In genomic region chr10:98303569-98303968, GRCh38 we compare ENCODE assay signal across 22 cellular contexts. TPM values are rescaled to one million over a fixed set of nuclear protein-coding genes. Genes with fewer than 3 reads are reported as not detected.
A peak's percentile ranks its signal among the peaks of the same experiment; 100 is the strongest.
DNase-seq lines count a peak whose midpoint lies in the region; ATAC-seq, FAIRE-seq and TF ChIP-seq lines count a peak whose summit lies in the region.
"Had no signal": no experiment of that assay in that cellular context is flagged by ENCODE, and none has a peak within 500 bp of the region (broad histone marks: within the 10 kb centered on the region; RNA-seq: fewer than 3 reads in every experiment).

No MANE protein-coding gene starts in this region.

- H2AFZ ChIP-seq in GM23338 = no peak overlapping the region

- H3K4me1 Mint-ChIP-seq in GM23338 (peaks cover 2% of the 10 kb centered on the region; the same call in 2 of the 3 replicates), endodermal cell (peaks cover 28% of the 10 kb centered on the region), Caco-2 (ENCODE audit: low read depth, unreplicated experiment) (no peaks in the 10 kb centered on the region)
- H3K4me1 Mint-ChIP-seq: B cell; CD4-positive, CD25-positive, alpha-beta regulatory T cell had no signal

- TF ChIP-seq CTCF in GM23338 (conservative IDR thresholded peaks at IDR 0.05; ENCODE audit: low read depth in 2 of 2) (no peak), HEK293 (tag by site-specific recombination; IDR thresholded peaks at IDR 0.05) (no peak), endodermal cell (conservative IDR thresholded peaks at IDR 0.05) (no peak), lung (IDR thresholded peaks at IDR 0.05; ENCODE audit: control extremely low read depth, extremely low read depth) (no peak), Caco-2 (IDR thresholded peaks at IDR 0.05; ENCODE audit: insufficient read depth in 1 of 2, low read depth in 1 of 2, low read length in 1 of 2, severe bottlenecking in 1 of 2, unreplicated experiment in 1 of 2) (no peak)

- intact Hi-C loops in Caco-2 (cut with micrococcal nuclease; ENCODE audit: unreplicated experiment) = no loop called here

- H3K36me3 Mint-ChIP-seq in GM23338 (ENCODE audit: low read depth) = no peaks in the 10 kb centered on the region
- H3K36me3 Mint-ChIP-seq in endodermal cell (ENCODE audit: low read depth) = no peaks in the 10 kb centered on the region
- H3K36me3 Mint-ChIP-seq in Caco-2 (ENCODE audit: insufficient read depth, unreplicated experiment) = no peaks in the 10 kb centered on the region
- H3K36me3 Mint-ChIP-seq: CD4-positive, CD25-positive, alpha-beta regulatory T cell; CD8-positive, alpha-beta T cell had no signal

- H3K27ac Mint-ChIP-seq in GM23338 (no peak overlapping the region; the same call in 1 of the 2 replicates), endodermal cell (no peak overlapping the region), Caco-2 (ENCODE audit: unreplicated experiment) (no peak overlapping the region)
- H3K27ac Mint-ChIP-seq: B cell; CD8-positive, alpha-beta T cell had no signal

- no peak overlapping the region for H3K9ac ChIP-seq in endodermal cell (ENCODE audit: extremely low read depth, low read length, poor library complexity, severe bottlenecking)
- H3K9ac ChIP-seq: BLaER1 had no signal

- no peaks in the 10 kb centered on the region for H3K9me2 ChIP-seq in GM23338 (ENCODE audit: insufficient read depth)

- no peaks in the 10 kb centered on the region for H3K36me3 ChIP-seq in GM23338 (ENCODE audit: insufficient read depth)
- H3K36me3 ChIP-seq in HEK293 (ENCODE audit: control insufficient read depth in 2 of 2, insufficient read depth in 1 of 2, low read length in 2 of 2) = no peaks in the 10 kb centered on the region
- H3K36me3 ChIP-seq in endodermal cell (ENCODE audit: control insufficient read depth, insufficient read depth, low read length) = no peaks in the 10 kb centered on the region
- H3K36me3 ChIP-seq in lung (ENCODE audit: control insufficient read depth in 2 of 2, insufficient read depth in 2 of 2, low read length in 2 of 2) = no peaks in the 10 kb centered on the region
- no peaks in the 10 kb centered on the region for H3K36me3 ChIP-seq in Caco-2 (ENCODE audit: control insufficient read depth, insufficient read depth, low read length)
- H3K36me3 ChIP-seq: BLaER1 had no signal

- no peaks in the 10 kb centered on the region for H3K9me3 ChIP-seq in HEK293 (ENCODE audit: control insufficient read depth, insufficient read depth, low read depth, low read length)
- no peaks in the 10 kb centered on the region for H3K9me3 ChIP-seq in endodermal cell (ENCODE audit: control insufficient read depth, low read length)
- no peaks in the 10 kb centered on the region for H3K9me3 ChIP-seq in lung (ENCODE audit: control insufficient read depth in 2 of 2, insufficient read depth in 1 of 2, low read length in 1 of 2)
- no peaks in the 10 kb centered on the region for H3K9me3 ChIP-seq in Caco-2

- CTCF ChIA-PET in HEK293 (lab: Yijun Ruan, JAX) (interaction anchor here (0.5 kb wide), 1 partner anchor 134 kb away, joined by 6 read pairs; no protein-coding TSS in a partner anchor), Caco-2 (lab: Charles Lee) (no interaction called here)

- H3K4me2 ChIP-seq in GM23338 = no peak overlapping the region
- H3K4me2 ChIP-seq: BLaER1 had no signal

- H3K27me3 ChIP-seq in GM23338 (ENCODE audit: insufficient read depth) (no peaks in the 10 kb centered on the region), endodermal cell (ENCODE audit: control insufficient read depth, insufficient read depth, low read length, poor library complexity, severe bottlenecking) (no peaks in the 10 kb centered on the region), lung (ENCODE audit: control insufficient read depth, insufficient read depth) (no peaks in the 10 kb centered on the region), Caco-2 (replicated peaks; ENCODE audit: control insufficient read depth, insufficient read depth, low read length) (no peaks in the 10 kb centered on the region; the same call in 1 of the 2 replicates)
- H3K27me3 ChIP-seq: BLaER1 had no signal

- no peaks in the 10 kb centered on the region for H3K79me2 ChIP-seq in GM23338 (replicated peaks; ENCODE audit: insufficient read depth)

- no peaks in the 10 kb centered on the region; the same call in 2 of the 3 replicates for H3K9me3 Mint-ChIP-seq in GM23338
- no peaks in the 10 kb centered on the region for H3K9me3 Mint-ChIP-seq in endodermal cell
- no peaks in the 10 kb centered on the region for H3K9me3 Mint-ChIP-seq in Caco-2 (ENCODE audit: unreplicated experiment)
- H3K9me3 Mint-ChIP-seq: CD8-positive, alpha-beta T cell had no signal

- no peak for FAIRE-seq in HTR-8/SVneo (lab: Jason Lieb, UNC)
- FAIRE-seq: A204.1, D721Med, G401.6, GM12892, H1 had no signal

- no peak overlapping the region for H3K4me3 ChIP-seq in GM23338
- no peak overlapping the region for H3K4me3 ChIP-seq in HEK293 (ENCODE audit: low read depth, low read length)
- H3K4me3 ChIP-seq in endodermal cell (ENCODE audit: low read length) = no peak overlapping the region
- H3K4me3 ChIP-seq in lung = no peak overlapping the region
- H3K4me3 ChIP-seq in Caco-2 (ENCODE audit: low read depth, low read length) = no peak overlapping the region
- H3K4me3 ChIP-seq: BLaER1 had no signal

- H3K27me3 Mint-ChIP-seq in GM23338 (ENCODE audit: insufficient read depth, low read depth, poor library complexity) (peaks cover 12% of the 10 kb centered on the region), endodermal cell (ENCODE audit: insufficient read depth) (no peaks in the 10 kb centered on the region), Caco-2 (ENCODE audit: insufficient read depth, unreplicated experiment) (peaks cover 27% of the 10 kb centered on the region)

- POLR2A ChIA-PET in HEK293 (lab: Yijun Ruan, JAX) = no interaction called here
- POLR2A ChIA-PET in Caco-2 (lab: Charles Lee) = no interaction called here

- DNase-seq in GM23338 (ENCODE audit: low spot score) (no peak), endodermal cell (peak; percentile 62), lung (ENCODE audit: low spot score) (no peak), NCI-H2196 treated with DMSO at 0.1 percent for 48 hours (lab: John Stamatoyannopoulos, UW; ENCODE audit: unreplicated experiment) (no peak), HTR-8/SVneo (ENCODE audit: insufficient read length, low spot score) (no peak), Caco-2 (no peak), caudate nucleus (lab: John Stamatoyannopoulos, UW) (no peak)
- DNase-seq: CD4-positive, CD25-positive, alpha-beta regulatory T cell; CD8-positive, alpha-beta T cell; DMS153; DND-41; H7; HCEC 1CT had no signal

- H3K27ac ChIP-seq in GM23338 (ENCODE audit: low read depth) (no peak overlapping the region), HEK293 (ENCODE audit: extremely low read depth, low read depth, low read length) (no peak overlapping the region), endodermal cell (ENCODE audit: low read depth, low read length) (no peak overlapping the region), lung (ENCODE audit: low read depth in 1 of 2, low read length in 1 of 2) (no peak overlapping the region), caudate nucleus (ENCODE audit: low read depth, low read length) (no peak overlapping the region)
- H3K27ac ChIP-seq: BLaER1, C4-2B had no signal

- no peaks in the 10 kb centered on the region for H3F3A ChIP-seq in GM23338 (replicated peaks; ENCODE audit: low read depth)

- no TSS peak for BruUV-seq in Caco-2 (replicated peaks; lab: Mats Ljungman, UMichigan)

- no peaks in the 10 kb centered on the region for H3K4me1 ChIP-seq in GM23338 (ENCODE audit: insufficient read depth)
- H3K4me1 ChIP-seq in HEK293 (ENCODE audit: control insufficient read depth, insufficient read depth, low read length) = no peaks in the 10 kb centered on the region
- peaks cover 10% of the 10 kb centered on the region for H3K4me1 ChIP-seq in endodermal cell (ENCODE audit: control insufficient read depth, insufficient read depth, low read length)
- peaks cover 0 to 4% of the 10 kb centered on the region in 2 donors for H3K4me1 ChIP-seq in lung (ENCODE audit: control insufficient read depth in 2 of 2, insufficient read depth in 2 of 2, low read length in 2 of 2)
- H3K4me1 ChIP-seq in Caco-2 = no peaks in the 10 kb centered on the region

- H4K20me1 ChIP-seq in GM23338 (replicated peaks; ENCODE audit: insufficient read depth) = no peaks in the 10 kb centered on the region
- H4K20me1 ChIP-seq: BLaER1 had no signal

- ATAC-seq in GM23338 = 0 out of 3 replicates have a peak, but pooled peaks have one; percentile 27
- ATAC-seq in lung (ENCODE audit: insufficient read depth, low FRiP score) = peak; percentile 11
- ATAC-seq: CD8-positive, alpha-beta T cell had no signal

- no peak overlapping the region for H3K4me3 Mint-ChIP-seq in GM23338
- no peak overlapping the region for H3K4me3 Mint-ChIP-seq in endodermal cell
- H3K4me3 Mint-ChIP-seq in Caco-2 (ENCODE audit: unreplicated experiment) = no peak overlapping the region
- H3K4me3 Mint-ChIP-seq: B cell; CD4-positive, CD25-positive, alpha-beta regulatory T cell; CD8-positive, alpha-beta T cell had no signal

TF ChIP-seq in GM23338, 12 proteins besides CTCF, POLR2A, EP300 and RAD21 (continues in another document):
- TF ChIP-seq ZNF331 (CRISPR knock-in tag; IDR thresholded peaks at IDR 0.05; ENCODE audit: low read depth) = no peak
- no peak for TF ChIP-seq EZH2phosphoT487 (IDR thresholded peaks at IDR 0.05; ENCODE audit: unreplicated experiment)
- no peak for TF ChIP-seq EZH2 (IDR thresholded peaks at IDR 0.05; ENCODE audit: low read depth, unreplicated experiment)

TF ChIP-seq in HEK293, 187 proteins besides CTCF, POLR2A, EP300 and RAD21:
- TF ChIP-seq GLIS1 (tag by site-specific recombination; IDR thresholded peaks at IDR 0.05) (peak; percentile 72), ZBTB1 (tag by site-specific recombination; IDR thresholded peaks at IDR 0.05) (no peak)

RNA-seq across cellular contexts. Expression of gene LOXL4, which starts 35.6 kb away (rescaled TPM):
- 0.23 and 0.38 TPM in 2 replicates for total RNA-seq in GM23338 (2014; rRNA removed; shearing (Covaris generic))
- polyA plus RNA-seq in GM23338 (2016; fragmentation: Nextera tagmentation; extraction: Ambion mirVana) (0.16 and 0.21 TPM in 2 replicates), lung (1 to 10 TPM; 1.6 to 2.0 TPM)
- total RNA-seq in endodermal cell (under 1 TPM; 0.57 to 0.77 TPM), lung (1 to 10 TPM; 3.2 to 3.3 TPM), Caco-2 (2022) (2.1 and 3.7 TPM in 2 replicates)
- polyA plus RNA-seq in endodermal cell (2013, experiment 1 of 2) = 4.0 TPM
- 4.2 TPM for polyA plus RNA-seq in endodermal cell (2013, experiment 2 of 2)
- total RNA-seq: B cell; CD4-positive, CD25-positive, alpha-beta regulatory T cell had no signal
